18 cellular contexts compared by ENCODE assay signal in the genomic region with DNA sequence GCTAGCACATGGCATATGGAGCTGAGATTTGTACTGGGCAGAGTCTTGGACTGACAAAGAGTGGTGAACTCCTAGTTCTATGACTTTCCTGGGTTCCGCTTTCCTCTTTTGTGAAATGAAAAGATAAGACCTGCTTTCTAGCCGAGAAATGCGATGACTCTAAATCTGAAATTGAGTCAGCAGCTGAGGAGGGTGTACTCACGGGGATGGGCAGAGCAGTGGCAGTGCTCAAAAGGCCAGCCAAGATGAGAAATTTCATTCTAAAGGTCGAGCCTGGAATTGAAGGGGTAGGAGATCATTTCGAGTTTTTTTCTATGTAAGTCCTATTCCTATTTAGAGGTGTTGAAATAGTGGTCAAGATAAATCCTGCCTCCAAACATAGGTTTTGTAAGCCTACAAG. TPM values are rescaled to one million over a fixed set of nuclear protein-coding genes. Genes with fewer than 3 reads are reported as not detected.
"Had no signal": no experiment of that assay in that cellular context is flagged by ENCODE, and none has a peak within 500 bp of the region (broad histone marks: within the 10 kb centered on the region; RNA-seq: fewer than 3 reads in every experiment).

No MANE protein-coding gene starts in this region.

- H3K4me3 ChIP-seq: esophagus squamous epithelium, lower lobe of right lung, psoas muscle, sigmoid colon, spleen, thoracic aorta, upper lobe of right lung had no signal

- H3K36me3 ChIP-seq: spleen had no signal

- ATAC-seq: foreskin keratinocyte, lower lobe of right lung, psoas muscle, upper lobe of right lung had no signal

- DNase-seq: activated naive CD4-positive, alpha-beta T cell treated with anti-CD3 and anti-CD28 coated beads, Interleukin-2, amount 50 U/mL, for 16 hours; activated T-cell treated with anti-CD3 and anti-CD28 coated beads for 4 hours; cortex of kidney; effector CD4-positive, alpha-beta T cell; esophagus squamous epithelium; foreskin keratinocyte; head of caudate nucleus; immature natural killer cell; lower lobe of right lung; psoas muscle; sigmoid colon; spleen; upper lobe of right lung had no signal

- H3K27ac ChIP-seq: esophagus squamous epithelium, foreskin keratinocyte, lower lobe of right lung, psoas muscle, spleen, upper lobe of right lung had no signal

- H3K9me3 ChIP-seq: esophagus squamous epithelium, lower lobe of right lung, psoas muscle, sigmoid colon, spleen, thoracic aorta, upper lobe of right lung had no signal

- H3K4me1 ChIP-seq: foreskin keratinocyte, lower lobe of right lung, psoas muscle, spleen, upper lobe of right lung had no signal

- H3K27me3 Mint-ChIP-seq: central memory CD8-positive, alpha-beta T cell had no signal

- H3K4me3 Mint-ChIP-seq: central memory CD8-positive, alpha-beta T cell; immature natural killer cell had no signal

- H3K36me3 Mint-ChIP-seq: immature natural killer cell had no signal

- H3K27me3 ChIP-seq: esophagus squamous epithelium, foreskin keratinocyte, sigmoid colon, spleen, upper lobe of right lung had no signal

- H3K4me1 Mint-ChIP-seq: central memory CD8-positive, alpha-beta T cell; immature natural killer cell had no signal

- H3K9me3 Mint-ChIP-seq: central memory CD8-positive, alpha-beta T cell; immature natural killer cell had no signal

- H3K27ac Mint-ChIP-seq: immature natural killer cell had no signal

RNA-seq across cellular contexts. Expression of gene SPARCL1, which starts 59.8 kb away (rescaled TPM):
- total RNA-seq: activated CD8-positive, alpha-beta memory T cell treated with anti-CD3 and anti-CD28 coated beads for 36 hours; endothelial cell of umbilical vein; foreskin keratinocyte; osteoblast had no signal
- polyA plus RNA-seq: endothelial cell of umbilical vein, foreskin keratinocyte, immature natural killer cell had no signal
